ENCODE assay signal across 8 cellular contexts in genomic region chr16:31507617-31507928, GRCh38. TPM values are rescaled to one million over a fixed set of nuclear protein-coding genes. Genes with fewer than 3 reads are reported as not detected.
DNase-seq lines count a peak whose midpoint lies in the region; ATAC-seq and TF ChIP-seq lines count a peak whose summit lies in the region.

No MANE protein-coding gene starts in this region.

- H3K27me3 ChIP-seq in MM.1S (replicated peaks; ENCODE audit: insufficient read depth, low read length): no peaks in the 10 kb centered on the region
- H3K27me3 ChIP-seq in endocrine pancreas (ENCODE audit: control insufficient read depth, insufficient read depth, low read length): no peaks in the 10 kb centered on the region

- no peaks in the 10 kb centered on the region for H3K9me2 ChIP-seq in MM.1S (replicated peaks; ENCODE audit: insufficient read depth, low read length)

- H3K4me3 ChIP-seq in MM.1S (ENCODE audit: low read length) (peak overlapping the region; percentile 100), endocrine pancreas (ENCODE audit: control insufficient read depth, insufficient read depth, low read length) (peak overlapping the region; percentile 75)

- DNase-seq in MM.1S (peak; percentile 10), omental fat pad (ENCODE audit: low spot score) (no peak), erythroblast (lab: John Stamatoyannopoulos, UW) (no peak), GF-D8 (lab: John Stamatoyannopoulos, UW) (no peak)
- no peak for DNase-seq in activated CD4-positive, alpha-beta T cell treated with anti-CD3 and anti-CD28 coated beads for 48 hours

- H3K27ac ChIP-seq in MM.1S (ENCODE audit: low read length): no peak overlapping the region; the same call in 1 of the 2 replicates

- H3K9me3 ChIP-seq in MM.1S (replicated peaks; ENCODE audit: insufficient read depth, low read length): no peaks in the 10 kb centered on the region
- no peaks in the 10 kb centered on the region for H3K9me3 ChIP-seq in endocrine pancreas (ENCODE audit: control insufficient read depth, low read length)

- TF ChIP-seq CTCF in MM.1S (IDR thresholded peaks at IDR 0.05; ENCODE audit: low read length): no peak
- no peak for TF ChIP-seq CTCF in omental fat pad (IDR thresholded peaks at IDR 0.05)

- no peak for TF ChIP-seq POLR2A in erythroblast (IDR thresholded peaks at IDR 0.05; ENCODE audit: low read length)

- peak overlapping the region; percentile 93 for H2AFZ ChIP-seq in MM.1S (ENCODE audit: low read length)

- H3F3A ChIP-seq in MM.1S (ENCODE audit: insufficient read depth, low read length): no peaks in the 10 kb centered on the region

- ATAC-seq in GM19452 (IDR thresholded peaks at IDR 0.05; ENCODE audit: unreplicated experiment) (peak; percentile 3), omental fat pad (ENCODE audit: low FRiP score) (peak; percentile 8), GM21786 (IDR thresholded peaks at IDR 0.05; ENCODE audit: unreplicated experiment) (no peak)

- peak overlapping the region; percentile 93 for H3K4me2 ChIP-seq in MM.1S (ENCODE audit: low read depth, low read length)

- H3K36me3 ChIP-seq in MM.1S (replicated peaks; ENCODE audit: insufficient read depth, low read length) (no peaks in the 10 kb centered on the region), endocrine pancreas (ENCODE audit: control insufficient read depth, insufficient read depth, low read length) (no peaks in the 10 kb centered on the region)

- H4K20me1 ChIP-seq in MM.1S (ENCODE audit: insufficient read depth, low read length): no peaks in the 10 kb centered on the region

- peaks cover 12% of the 10 kb centered on the region for H3K4me1 ChIP-seq in MM.1S (ENCODE audit: low read length)
- no peaks in the 10 kb centered on the region for H3K4me1 ChIP-seq in endocrine pancreas (ENCODE audit: control insufficient read depth, insufficient read depth, low read length)

- peaks cover 25% of the 10 kb centered on the region for H3K79me2 ChIP-seq in MM.1S (ENCODE audit: low read length)

- H3K9ac ChIP-seq in MM.1S (ENCODE audit: low read length): peak overlapping the region; percentile 98
- peak overlapping the region; percentile 99 for H3K9ac ChIP-seq in endocrine pancreas (ENCODE audit: control insufficient read depth, insufficient read depth, low read length)

RNA-seq across cellular contexts. Expression of gene RUSF1, which starts 0.6 kb away (rescaled TPM):
- total RNA-seq in omental fat pad: 10 to 100 TPM; 35.3 to 56.7 (median 48.9) TPM

RNA-seq across cellular contexts. Expression of gene AHSP, which starts 20.1 kb away (rescaled TPM):
- total RNA-seq in omental fat pad: not detected

RNA-seq across cellular contexts. Expression of gene SLC5A2, which starts 24.6 kb away (rescaled TPM):
- not detected for total RNA-seq in omental fat pad

RNA-seq across cellular contexts. Expression of gene TGFB1I1, which starts 35.6 kb away (rescaled TPM):
- total RNA-seq in omental fat pad: 10 to 100 TPM; 16.1 to 33.7 (median 18.9) TPM

RNA-seq across cellular contexts. Expression of gene ARMC5, which starts 48.3 kb away (rescaled TPM):
- 10 to 100 TPM in 2 of 4 donors, 1 to 10 TPM in 2; 4.6 to 15.5 (median 10.0) TPM for total RNA-seq in omental fat pad
